In genomic region chr15:88617031-88617722, GRCh38 we compare ENCODE assay signal across 22 cellular contexts. TPM values are rescaled to one million over a fixed set of nuclear protein-coding genes. Genes with fewer than 3 reads are reported as not detected.
DNase-seq lines count a peak whose midpoint lies in the region; ATAC-seq and TF ChIP-seq lines count a peak whose summit lies in the region.
"Had no signal": no experiment of that assay in that cellular context is flagged by ENCODE, and none has a peak within 500 bp of the region (broad histone marks: within the 10 kb centered on the region; RNA-seq: fewer than 3 reads in every experiment).

No MANE protein-coding gene starts in this region.

- no peak for TF ChIP-seq CTCF in activated CD8-positive, alpha-beta T cell treated with anti-CD3 and anti-CD28 coated beads for 36 hours (IDR thresholded peaks at IDR 0.05)
- TF ChIP-seq CTCF in OCI-LY3 (IDR thresholded peaks at IDR 0.05; ENCODE audit: low read depth, low read length): no peak
- TF ChIP-seq CTCF in endodermal cell (conservative IDR thresholded peaks at IDR 0.05): no peak
- TF ChIP-seq CTCF in osteocyte (IDR thresholded peaks at IDR 0.05): no peak
- no peak for TF ChIP-seq CTCF in GM13976 (IDR thresholded peaks at IDR 0.05; ENCODE audit: borderline replicate concordance, control extremely low read depth, extremely low read depth, insufficient read depth, missing control alignments)
- TF ChIP-seq CTCF in MM.1S (IDR thresholded peaks at IDR 0.05; ENCODE audit: low read length): no peak

- H3K36me3 Mint-ChIP-seq in activated CD8-positive, alpha-beta T cell treated with anti-CD3 and anti-CD28 coated beads, Interleukin-2, amount 10 ng/mL, durations not matched to agents 7 days and 5 days (ENCODE audit: low read depth): peaks cover 7% of the 10 kb centered on the region
- peaks cover 6% of the 10 kb centered on the region for H3K36me3 Mint-ChIP-seq in activated CD8-positive, alpha-beta T cell treated with anti-CD3 and anti-CD28 coated beads for 36 hours (ENCODE audit: low read depth)
- H3K36me3 Mint-ChIP-seq in endodermal cell (ENCODE audit: low read depth): peaks cover 44% of the 10 kb centered on the region
- no peaks in the 10 kb centered on the region for H3K36me3 Mint-ChIP-seq in osteocyte (ENCODE audit: unreplicated experiment)
- H3K36me3 Mint-ChIP-seq: CD4-positive, CD25-positive, alpha-beta regulatory T cell; IgD-negative memory B cell had no signal

- H3K9ac ChIP-seq in OCI-LY3 (ENCODE audit: low read length): peak overlapping the region; percentile 87
- no peak overlapping the region for H3K9ac ChIP-seq in endodermal cell (ENCODE audit: extremely low read depth, low read length, poor library complexity, severe bottlenecking)
- no peak overlapping the region for H3K9ac ChIP-seq in MM.1S (ENCODE audit: low read length)
- H3K9ac ChIP-seq: BLaER1 treated with 17β-estradiol and CSF1 and Interleukin-3, amounts not matched to agents 10 nM and 100 nM had no signal

- peaks cover 9% of the 10 kb centered on the region for H3K36me3 ChIP-seq in OCI-LY3 (replicated peaks; ENCODE audit: low read depth, low read length)
- H3K36me3 ChIP-seq in endodermal cell (ENCODE audit: control insufficient read depth, insufficient read depth, low read length): peaks cover 70% of the 10 kb centered on the region
- no peaks in the 10 kb centered on the region for H3K36me3 ChIP-seq in MM.1S (replicated peaks; ENCODE audit: insufficient read depth, low read length)
- H3K36me3 ChIP-seq: BLaER1 treated with 17β-estradiol and CSF1 and Interleukin-3, amounts not matched to agents 10 nM and 100 nM had no signal

- H3K9me3 ChIP-seq in OCI-LY3 (ENCODE audit: insufficient read depth, low read length) (no peaks in the 10 kb centered on the region), endodermal cell (ENCODE audit: control insufficient read depth, low read length) (no peaks in the 10 kb centered on the region), MM.1S (replicated peaks; ENCODE audit: insufficient read depth, low read length) (no peaks in the 10 kb centered on the region)
- H3K9me3 ChIP-seq: BLaER1 treated with 17β-estradiol and CSF1 and Interleukin-3, amounts not matched to agents 10 nM and 100 nM had no signal

- no peaks in the 10 kb centered on the region for H3K9me3 Mint-ChIP-seq in activated CD8-positive, alpha-beta T cell treated with anti-CD3 and anti-CD28 coated beads, Interleukin-2, amount 10 ng/mL, durations not matched to agents 7 days and 5 days (ENCODE audit: insufficient read depth)
- H3K9me3 Mint-ChIP-seq in activated CD8-positive, alpha-beta T cell treated with anti-CD3 and anti-CD28 coated beads for 36 hours: no peaks in the 10 kb centered on the region
- H3K9me3 Mint-ChIP-seq in endodermal cell (no peaks in the 10 kb centered on the region), osteocyte (ENCODE audit: unreplicated experiment) (no peaks in the 10 kb centered on the region)
- H3K9me3 Mint-ChIP-seq: CD4-positive, CD25-positive, alpha-beta regulatory T cell; CD8-positive, alpha-beta memory T cell; IgD-negative memory B cell had no signal

- no peak for ATAC-seq in activated CD8-positive, alpha-beta T cell treated with anti-CD3 and anti-CD28 coated beads, Interleukin-2, amount 10 ng/mL, durations not matched to agents 7 days and 5 days
- ATAC-seq in activated CD8-positive, alpha-beta T cell treated with anti-CD3 and anti-CD28 coated beads for 36 hours: no peak
- ATAC-seq: GM12878, HCT116 had no signal

- H3K27ac ChIP-seq in OCI-LY3 (ENCODE audit: low read length) (peak overlapping the region; percentile 99), endodermal cell (ENCODE audit: low read depth, low read length) (no peak overlapping the region), MM.1S (ENCODE audit: low read length) (no peak overlapping the region)
- H3K27ac ChIP-seq: BLaER1 treated with 17β-estradiol and CSF1 and Interleukin-3, amounts not matched to agents 10 nM and 100 nM had no signal

- H3K4me1 ChIP-seq in OCI-LY3 (ENCODE audit: low read length) (peaks cover 81% of the 10 kb centered on the region), endodermal cell (ENCODE audit: control insufficient read depth, insufficient read depth, low read length) (peaks cover 5% of the 10 kb centered on the region), MM.1S (ENCODE audit: low read length) (peaks cover 3% of the 10 kb centered on the region; the same call in 1 of the 2 replicates)

- POLR2A ChIA-PET in activated CD8-positive, alpha-beta T cell treated with anti-CD3 and anti-CD28 coated beads, Interleukin-2, amount 10 ng/mL, durations not matched to agents 7 days and 5 days (lab: Charles Lee): no interaction called here
- POLR2A ChIA-PET in activated CD8-positive, alpha-beta T cell treated with anti-CD3 and anti-CD28 coated beads for 36 hours (lab: Charles Lee): no interaction called here

- H3K4me3 ChIP-seq in OCI-LY3 (ENCODE audit: low read length): peak overlapping the region; percentile 72
- H3K4me3 ChIP-seq in endodermal cell (ENCODE audit: low read length): no peak overlapping the region
- H3K4me3 ChIP-seq in MM.1S (ENCODE audit: low read length): no peak overlapping the region
- H3K4me3 ChIP-seq: BLaER1 treated with 17β-estradiol and CSF1 and Interleukin-3, amounts not matched to agents 10 nM and 100 nM; GM12878 had no signal

- intact Hi-C loops in activated CD8-positive, alpha-beta T cell treated with anti-CD3 and anti-CD28 coated beads for 36 hours (cut with micrococcal nuclease): no loop called here

- CTCF ChIA-PET in activated CD8-positive, alpha-beta T cell treated with anti-CD3 and anti-CD28 coated beads, Interleukin-2, amount 10 ng/mL, durations not matched to agents 7 days and 5 days (lab: Charles Lee): no interaction called here
- CTCF ChIA-PET in activated CD8-positive, alpha-beta T cell treated with anti-CD3 and anti-CD28 coated beads for 36 hours (lab: Charles Lee): no interaction called here

- DNase-seq in activated CD8-positive, alpha-beta T cell treated with anti-CD3 and anti-CD28 coated beads, Interleukin-2, amount 10 ng/mL, durations not matched to agents 7 days and 5 days: peak; percentile 8
- DNase-seq in activated CD8-positive, alpha-beta T cell treated with anti-CD3 and anti-CD28 coated beads for 36 hours: no peak
- DNase-seq in endodermal cell (peak; percentile 28), osteocyte (ENCODE audit: extremely low spot score, unreplicated experiment) (peak; percentile 25), GM13976 (ENCODE audit: low spot score) (no peak), MM.1S (no peak), pons (ENCODE audit: low spot score) (no peak)
- DNase-seq: CD4-positive, CD25-positive, alpha-beta regulatory T cell; CD8-positive, alpha-beta memory T cell; COR-L47; DMS 273 treated with DMSO at 0.1 percent for 48 hours; DMS53; DND-41; EL; H7; KG1 had no signal

- H2AFZ ChIP-seq in OCI-LY3 (ENCODE audit: low read depth, low read length) (no peak overlapping the region), MM.1S (ENCODE audit: low read length) (no peak overlapping the region)

- H3K4me3 Mint-ChIP-seq in activated CD8-positive, alpha-beta T cell treated with anti-CD3 and anti-CD28 coated beads, Interleukin-2, amount 10 ng/mL, durations not matched to agents 7 days and 5 days: no peak overlapping the region
- no peak overlapping the region for H3K4me3 Mint-ChIP-seq in activated CD8-positive, alpha-beta T cell treated with anti-CD3 and anti-CD28 coated beads for 36 hours
- H3K4me3 Mint-ChIP-seq in endodermal cell: no peak overlapping the region
- no peak overlapping the region for H3K4me3 Mint-ChIP-seq in osteocyte (ENCODE audit: unreplicated experiment)
- H3K4me3 Mint-ChIP-seq: B cell; CD4-positive, CD25-positive, alpha-beta regulatory T cell; CD8-positive, alpha-beta memory T cell had no signal

- H3K79me2 ChIP-seq in OCI-LY3 (ENCODE audit: low read length): peaks cover 63% of the 10 kb centered on the region
- peaks cover 11% of the 10 kb centered on the region for H3K79me2 ChIP-seq in MM.1S (ENCODE audit: low read length)

- in situ Hi-C loops in GM13976 (cut with MboI; ENCODE audit: low sequenced_read_pairs, unreplicated experiment): no loop called here

- H4K20me1 ChIP-seq in OCI-LY3 (ENCODE audit: insufficient read depth, low read length) (no peaks in the 10 kb centered on the region), MM.1S (ENCODE audit: insufficient read depth, low read length) (no peaks in the 10 kb centered on the region)

- H3K27me3 Mint-ChIP-seq in activated CD8-positive, alpha-beta T cell treated with anti-CD3 and anti-CD28 coated beads, Interleukin-2, amount 10 ng/mL, durations not matched to agents 7 days and 5 days (ENCODE audit: low read depth): peaks cover 12% of the 10 kb centered on the region
- H3K27me3 Mint-ChIP-seq in activated CD8-positive, alpha-beta T cell treated with anti-CD3 and anti-CD28 coated beads for 36 hours: peaks cover 11% of the 10 kb centered on the region
- no peaks in the 10 kb centered on the region for H3K27me3 Mint-ChIP-seq in endodermal cell (ENCODE audit: insufficient read depth)
- no peaks in the 10 kb centered on the region for H3K27me3 Mint-ChIP-seq in osteocyte (ENCODE audit: unreplicated experiment)

- no peaks in the 10 kb centered on the region for H3K9me2 ChIP-seq in MM.1S (replicated peaks; ENCODE audit: insufficient read depth, low read length)

- no peaks in the 10 kb centered on the region for H3K27me3 ChIP-seq in OCI-LY3 (ENCODE audit: low read depth, low read length)
- no peaks in the 10 kb centered on the region for H3K27me3 ChIP-seq in endodermal cell (ENCODE audit: control insufficient read depth, insufficient read depth, low read length, poor library complexity, severe bottlenecking)
- no peaks in the 10 kb centered on the region for H3K27me3 ChIP-seq in MM.1S (replicated peaks; ENCODE audit: insufficient read depth, low read length)
- H3K27me3 ChIP-seq: BLaER1 treated with 17β-estradiol and CSF1 and Interleukin-3, amounts not matched to agents 10 nM and 100 nM had no signal

- WGBS in endodermal cell (ENCODE audit: insufficient coverage in 1 of 2, insufficient read length in 1 of 2), 2 experiments: 87 to 93% methylated on average over 9 of the region's 10 CpGs

- peaks cover 7% of the 10 kb centered on the region for H3F3A ChIP-seq in MM.1S (ENCODE audit: insufficient read depth, low read length)

- peak overlapping the region; percentile 11 for H3K27ac Mint-ChIP-seq in activated CD8-positive, alpha-beta T cell treated with anti-CD3 and anti-CD28 coated beads, Interleukin-2, amount 10 ng/mL, durations not matched to agents 7 days and 5 days
- no peak overlapping the region for H3K27ac Mint-ChIP-seq in activated CD8-positive, alpha-beta T cell treated with anti-CD3 and anti-CD28 coated beads for 36 hours
- H3K27ac Mint-ChIP-seq in endodermal cell (peak overlapping the region; percentile 69), osteocyte (ENCODE audit: unreplicated experiment) (no peak overlapping the region)
- H3K27ac Mint-ChIP-seq: B cell; CD4-positive, CD25-positive, alpha-beta regulatory T cell; CD8-positive, alpha-beta memory T cell; IgD-negative memory B cell had no signal

- peaks cover 8% of the 10 kb centered on the region for H3K4me1 Mint-ChIP-seq in activated CD8-positive, alpha-beta T cell treated with anti-CD3 and anti-CD28 coated beads, Interleukin-2, amount 10 ng/mL, durations not matched to agents 7 days and 5 days (ENCODE audit: low read depth)
- H3K4me1 Mint-ChIP-seq in activated CD8-positive, alpha-beta T cell treated with anti-CD3 and anti-CD28 coated beads for 36 hours (ENCODE audit: low read depth): peaks cover 4% of the 10 kb centered on the region
- H3K4me1 Mint-ChIP-seq in endodermal cell (peaks cover 51% of the 10 kb centered on the region), osteocyte (ENCODE audit: unreplicated experiment) (peaks cover 21% of the 10 kb centered on the region)

- H3K4me2 ChIP-seq in OCI-LY3 (ENCODE audit: low read length): peak overlapping the region; percentile 78
- H3K4me2 ChIP-seq in MM.1S (ENCODE audit: low read depth, low read length): no peak overlapping the region
- H3K4me2 ChIP-seq: BLaER1 treated with 17β-estradiol and CSF1 and Interleukin-3, amounts not matched to agents 10 nM and 100 nM had no signal

RNA-seq across cellular contexts. Expression of gene AEN, which starts 4.0 kb away (rescaled TPM):
- 10 to 100 TPM; 52.6 to 53.2 TPM for total RNA-seq in activated CD8-positive, alpha-beta T cell treated with anti-CD3 and anti-CD28 coated beads, Interleukin-2, amount 10 ng/mL, durations not matched to agents 7 days and 5 days
- total RNA-seq in activated CD8-positive, alpha-beta T cell treated with anti-CD3 and anti-CD28 coated beads for 36 hours: 10 to 100 TPM; 55.2 to 58.4 TPM
- 10 to 100 TPM; 64.7 to 76.4 TPM for total RNA-seq in endodermal cell
- polyA plus RNA-seq in endodermal cell (2013, experiment 1 of 2): 43.9 TPM
- 42.6 TPM for polyA plus RNA-seq in endodermal cell (2013, experiment 2 of 2)
- 25.1 and 26.8 TPM in 2 replicates for total RNA-seq in osteocyte

RNA-seq across cellular contexts. Expression of gene ISG20, which starts 21.6 kb away (rescaled TPM):
- total RNA-seq in activated CD8-positive, alpha-beta T cell treated with anti-CD3 and anti-CD28 coated beads, Interleukin-2, amount 10 ng/mL, durations not matched to agents 7 days and 5 days: 100 to 1,000 TPM; 141 to 151 TPM
- 10 to 100 TPM; 75.1 to 82.8 TPM for total RNA-seq in activated CD8-positive, alpha-beta T cell treated with anti-CD3 and anti-CD28 coated beads for 36 hours
- 10 to 100 TPM in 1 of 2 donors, 1 to 10 TPM in 1; 9.3 to 11.4 TPM for total RNA-seq in endodermal cell
- 2.8 TPM for polyA plus RNA-seq in endodermal cell (2013, experiment 1 of 2)
- 1.9 TPM for polyA plus RNA-seq in endodermal cell (2013, experiment 2 of 2)
- total RNA-seq in osteocyte: 8.4 and 10.2 TPM in 2 replicates

Comparison
In these comparisons a context has a peak if more than half of its experiments do, and no peak if none do; other contexts are left out.
1. DNase-seq: peak in activated CD8-positive, alpha-beta T cell treated with anti-CD3 and anti-CD28 coated beads, Interleukin-2, amount 10 ng/mL, durations not matched to agents 7 days and 5 days (single experiment), endodermal cell (single experiment) and osteocyte (single experiment); none in activated CD8-positive, alpha-beta T cell treated with anti-CD3 and anti-CD28 coated beads for 36 hours (single experiment), GM13976 (single experiment), MM.1S (single experiment) and pons (single experiment).
2. H3K27ac Mint-ChIP-seq: peak in activated CD8-positive, alpha-beta T cell treated with anti-CD3 and anti-CD28 coated beads, Interleukin-2, amount 10 ng/mL, durations not matched to agents 7 days and 5 days (single experiment) and endodermal cell (single experiment); none in activated CD8-positive, alpha-beta T cell treated with anti-CD3 and anti-CD28 coated beads for 36 hours (single experiment) and osteocyte (single experiment).